In the genomic region with DNA sequence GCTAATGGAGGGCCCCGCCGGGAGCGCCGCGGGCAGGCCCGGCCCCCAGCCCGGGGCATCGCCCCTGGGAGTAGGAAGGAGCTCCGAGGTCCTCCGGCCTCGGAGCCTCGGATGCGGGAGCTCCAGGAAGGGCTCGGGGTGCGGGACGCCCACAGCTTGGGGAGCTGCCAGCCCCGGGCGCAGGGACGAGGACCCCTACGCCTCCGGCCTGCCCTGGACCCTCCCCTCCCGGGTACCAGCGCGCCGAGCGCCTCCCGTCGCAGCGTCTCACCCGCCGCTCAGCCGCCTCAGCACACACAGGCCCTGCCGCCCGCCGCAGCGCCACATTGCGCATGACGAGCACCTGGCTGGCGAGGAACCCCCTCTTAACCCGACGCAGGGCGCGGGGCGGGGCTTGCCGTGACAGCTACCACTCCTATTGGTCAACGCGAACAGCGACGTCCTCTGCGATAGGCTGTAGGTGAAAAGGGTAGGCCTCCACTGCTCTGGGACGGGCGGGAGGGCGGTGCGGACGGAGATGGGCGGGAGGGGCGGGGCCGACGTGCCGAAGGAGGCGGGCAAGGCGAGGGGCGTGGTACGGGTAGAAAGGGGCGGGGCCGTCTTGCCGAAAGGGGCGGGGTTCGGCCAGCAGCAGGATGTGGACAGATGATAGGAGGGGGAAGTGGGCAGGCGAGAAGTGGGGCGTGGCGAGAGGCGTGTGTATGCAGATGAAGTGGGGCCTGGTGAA, we compare ENCODE assay signal across 9 cellular contexts. TPM values are rescaled to one million over a fixed set of nuclear protein-coding genes. Genes with fewer than 3 reads are reported as not detected.
DNase-seq lines count a peak whose midpoint lies in the region; ATAC-seq, FAIRE-seq and TF ChIP-seq lines count a peak whose summit lies in the region.
"Had no signal": no experiment of that assay in that cellular context is flagged by ENCODE, and none has a peak within 500 bp of the region (broad histone marks: within the 10 kb centered on the region; RNA-seq: fewer than 3 reads in every experiment).

A gene with protein sequence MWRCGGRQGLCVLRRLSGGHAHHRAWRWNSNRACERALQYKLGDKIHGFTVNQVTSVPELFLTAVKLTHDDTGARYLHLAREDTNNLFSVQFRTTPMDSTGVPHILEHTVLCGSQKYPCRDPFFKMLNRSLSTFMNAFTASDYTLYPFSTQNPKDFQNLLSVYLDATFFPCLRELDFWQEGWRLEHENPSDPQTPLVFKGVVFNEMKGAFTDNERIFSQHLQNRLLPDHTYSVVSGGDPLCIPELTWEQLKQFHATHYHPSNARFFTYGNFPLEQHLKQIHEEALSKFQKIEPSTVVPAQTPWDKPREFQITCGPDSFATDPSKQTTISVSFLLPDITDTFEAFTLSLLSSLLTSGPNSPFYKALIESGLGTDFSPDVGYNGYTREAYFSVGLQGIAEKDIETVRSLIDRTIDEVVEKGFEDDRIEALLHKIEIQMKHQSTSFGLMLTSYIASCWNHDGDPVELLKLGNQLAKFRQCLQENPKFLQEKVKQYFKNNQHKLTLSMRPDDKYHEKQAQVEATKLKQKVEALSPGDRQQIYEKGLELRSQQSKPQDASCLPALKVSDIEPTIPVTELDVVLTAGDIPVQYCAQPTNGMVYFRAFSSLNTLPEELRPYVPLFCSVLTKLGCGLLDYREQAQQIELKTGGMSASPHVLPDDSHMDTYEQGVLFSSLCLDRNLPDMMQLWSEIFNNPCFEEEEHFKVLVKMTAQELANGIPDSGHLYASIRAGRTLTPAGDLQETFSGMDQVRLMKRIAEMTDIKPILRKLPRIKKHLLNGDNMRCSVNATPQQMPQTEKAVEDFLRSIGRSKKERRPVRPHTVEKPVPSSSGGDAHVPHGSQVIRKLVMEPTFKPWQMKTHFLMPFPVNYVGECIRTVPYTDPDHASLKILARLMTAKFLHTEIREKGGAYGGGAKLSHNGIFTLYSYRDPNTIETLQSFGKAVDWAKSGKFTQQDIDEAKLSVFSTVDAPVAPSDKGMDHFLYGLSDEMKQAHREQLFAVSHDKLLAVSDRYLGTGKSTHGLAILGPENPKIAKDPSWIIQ (minus strand): TSS at position 337 of the 727 bp plus-strand sequence. CDS start 10 bp downstream, at position 327.

- peaks cover 0 to 4% of the 10 kb centered on the region in 2 donors for H3K4me1 ChIP-seq in kidney (ENCODE audit: control insufficient read depth in 1 of 2, insufficient read depth in 1 of 2, low read depth in 1 of 2, low read length in 2 of 2)

- H3K9me3 ChIP-seq in kidney (ENCODE audit: control insufficient read depth in 1 of 2, low read length in 2 of 2) = no peaks in the 10 kb centered on the region

- DNase-seq in AG10803 (ENCODE audit: low read depth) = peak; percentile 99
- DNase-seq in NCI-H446 treated with DMSO at 0.1 percent for 48 hours (lab: John Stamatoyannopoulos, UW) = peak; percentile 96
- DNase-seq in activated CD4-positive, CD25-positive, alpha-beta regulatory T cell treated with anti-CD3 and anti-CD28 coated beads, Interleukin-2, amount 50 U/mL, for 72 hours = peak; percentile 99
- peak; percentile 86 to 93 for DNase-seq in cerebellar nuclear complex (lab: John Stamatoyannopoulos, UW)
- peak; percentile 100 for DNase-seq in kidney
- DNase-seq in stimulated activated CD4-positive, alpha-beta T cell treated with anti-CD3 and anti-CD28 coated beads, Interleukin-15, amount 100 ng/mL, for 24 hours = peak; percentile 99

- FAIRE-seq in kidney (lab: Jason Lieb, UNC) = no peak
- FAIRE-seq: colon had no signal

- peak within 1 kb of the TSS; percentile 68 to 96 for H3K9ac ChIP-seq in kidney (ENCODE audit: low read length in 2 of 2)

- intact Hi-C loops in kidney (cut with DNase I) = no loop called here

- ATAC-seq in GM19035 (IDR thresholded peaks at IDR 0.05; ENCODE audit: unreplicated experiment) (peak; percentile 97), HG03354 (IDR thresholded peaks at IDR 0.05; ENCODE audit: poor library complexity, severe bottlenecking, unreplicated experiment) (peak; percentile 96)

- H3K36me3 ChIP-seq in kidney (ENCODE audit: control insufficient read depth in 1 of 2, insufficient read depth in 2 of 2, low read length in 2 of 2) = peaks cover 8 to 10% of the 10 kb centered on the region in 2 donors

- peak within 1 kb of the TSS; percentile 75 for H3K4me3 ChIP-seq in AG10803 (ENCODE audit: low read length)
- H3K4me3 ChIP-seq in kidney (ENCODE audit: low read length in 2 of 2) = peak within 1 kb of the TSS; percentile 71 to 91

- H3K27ac ChIP-seq in kidney (ENCODE audit: low read depth in 2 of 2, low read length in 2 of 2) = peak within 1 kb of the TSS; percentile 76 to 91

- TF ChIP-seq CTCF in AG10803 (conservative IDR thresholded peaks at IDR 0.05; ENCODE audit: low read length) (no peak), kidney (IDR thresholded peaks at IDR 0.05; ENCODE audit: borderline replicate concordance, extremely low read depth, insufficient read depth) (no peak)

RNA-seq across cellular contexts. Expression of the gene that starts here (rescaled TPM):
- 60.7 TPM for total RNA-seq in kidney
- polyA plus RNA-seq in kidney (ENCODE audit: insufficient read depth, low read depth, low replicate concordance) = 28.8 TPM

Comparison
In these comparisons a context has a peak if more than half of its experiments do, and no peak if none do; other contexts are left out.
1. Peak in every context shown above with its lines: DNase-seq, ATAC-seq, H3K4me3 ChIP-seq and H3K27ac ChIP-seq.